Comparison of ENCODE assay signal across 8 cellular contexts in genomic region chr12:49537709-49538601, GRCh38. TPM values are rescaled to one million over a fixed set of nuclear protein-coding genes. Genes with fewer than 3 reads are reported as not detected.
DNase-seq lines count a peak whose midpoint lies in the region; ATAC-seq and TF ChIP-seq lines count a peak whose summit lies in the region.

No MANE protein-coding gene starts in this region.

- peaks cover 22% of the 10 kb centered on the region for H4K20me1 ChIP-seq in neural progenitor cell (ENCODE audit: low read depth)

- H3K27me3 Mint-ChIP-seq in CD14-positive monocyte (ENCODE audit: low read depth in 3 of 3) (peaks cover 37 to 66% (median 38%) of the 10 kb centered on the region in 3 donors), neural progenitor cell (ENCODE audit: insufficient read depth, low read depth) (peaks cover 58% of the 10 kb centered on the region)
- peaks cover 44% of the 10 kb centered on the region for H3K27me3 Mint-ChIP-seq in activated CD4-positive, alpha-beta T cell treated with anti-CD3 and anti-CD28 coated beads, Interleukin-2, amount 10 ng/mL, durations not matched to agents 7 days and 5 days

- peak overlapping the region; percentile 89 for H3K4me2 ChIP-seq in neural progenitor cell

- CTCF ChIA-PET in activated CD4-positive, alpha-beta T cell treated with anti-CD3 and anti-CD28 coated beads, Interleukin-2, amount 10 ng/mL, durations not matched to agents 7 days and 5 days (lab: Charles Lee) = interaction anchor here (0.6 to 1.2 kb wide), 7 partner anchors 11 to 666 kb away, joined by 3 read pairs; no protein-coding TSS in a partner anchor

- H3K4me3 Mint-ChIP-seq in CD14-positive monocyte (peak overlapping the region; percentile 82 to 93), neural progenitor cell (peak overlapping the region; percentile 82)
- H3K4me3 Mint-ChIP-seq in activated CD4-positive, alpha-beta T cell treated with anti-CD3 and anti-CD28 coated beads, Interleukin-2, amount 10 ng/mL, durations not matched to agents 7 days and 5 days = peak overlapping the region; percentile 69

- H3K36me3 ChIP-seq in HUES6 (ENCODE audit: control insufficient read depth, insufficient read depth, low read length) (no peaks in the 10 kb centered on the region), esophagus (ENCODE audit: control insufficient read depth in 2 of 2, insufficient read depth in 2 of 2, low read length in 1 of 2) (no peaks in the 10 kb centered on the region), neural progenitor cell (no peaks in the 10 kb centered on the region)

- no peaks in the 10 kb centered on the region for H3K9me3 ChIP-seq in HUES6 (ENCODE audit: control insufficient read depth, insufficient read depth, low read depth, low read length)
- H3K9me3 ChIP-seq in esophagus (ENCODE audit: control insufficient read depth in 2 of 2, insufficient read depth in 1 of 2, low read depth in 1 of 2, low read length in 1 of 2) = no peaks in the 10 kb centered on the region
- H3K9me3 ChIP-seq in neural progenitor cell (ENCODE audit: low read depth) = no peaks in the 10 kb centered on the region

- peaks cover 11 to 15% of the 10 kb centered on the region in 2 donors for H3K36me3 Mint-ChIP-seq in CD14-positive monocyte
- no peaks in the 10 kb centered on the region for H3K36me3 Mint-ChIP-seq in activated CD4-positive, alpha-beta T cell treated with anti-CD3 and anti-CD28 coated beads, Interleukin-2, amount 10 ng/mL, durations not matched to agents 7 days and 5 days (ENCODE audit: low read depth)
- H3K36me3 Mint-ChIP-seq in neural progenitor cell = no peaks in the 10 kb centered on the region

- intact Hi-C loops in CD14-positive monocyte (cut with micrococcal nuclease) = no loop called here

- H3F3A ChIP-seq in neural progenitor cell (ENCODE audit: low read depth) = peaks cover 32% of the 10 kb centered on the region

- peaks cover 47% of the 10 kb centered on the region for H3K4me1 Mint-ChIP-seq in CD14-positive monocyte
- peaks cover 35% of the 10 kb centered on the region for H3K4me1 Mint-ChIP-seq in activated CD4-positive, alpha-beta T cell treated with anti-CD3 and anti-CD28 coated beads, Interleukin-2, amount 10 ng/mL, durations not matched to agents 7 days and 5 days
- H3K4me1 Mint-ChIP-seq in neural progenitor cell = peaks cover 23% of the 10 kb centered on the region

- no peak overlapping the region for H3K9ac ChIP-seq in HUES6 (ENCODE audit: low read length)
- H3K9ac ChIP-seq in neural progenitor cell = no peak overlapping the region

- peaks cover 0 to 6% (median 2%) of the 10 kb centered on the region in 7 donors for H3K9me3 Mint-ChIP-seq in CD14-positive monocyte
- H3K9me3 Mint-ChIP-seq in activated CD4-positive, alpha-beta T cell treated with anti-CD3 and anti-CD28 coated beads, Interleukin-2, amount 10 ng/mL, durations not matched to agents 7 days and 5 days = no peaks in the 10 kb centered on the region
- H3K9me3 Mint-ChIP-seq in neural progenitor cell = no peaks in the 10 kb centered on the region

- 0 to 1% methylated on average over 62 to 73 of the region's 73 CpGs for WGBS in esophagus, 2 donors

- no peak overlapping the region for H3K27ac ChIP-seq in HUES6 (ENCODE audit: low read depth, low read length)
- H3K27ac ChIP-seq in esophagus (ENCODE audit: low read depth in 2 of 2, low read length in 1 of 2) = no peak overlapping the region
- no peak overlapping the region for H3K27ac ChIP-seq in neural progenitor cell

- POLR2A ChIA-PET in activated CD4-positive, alpha-beta T cell treated with anti-CD3 and anti-CD28 coated beads, Interleukin-2, amount 10 ng/mL, durations not matched to agents 7 days and 5 days (lab: Charles Lee) = interaction anchor here (0.6 kb wide), 1 partner anchor 84 kb away, joined by 5 read pairs; no protein-coding TSS in a partner anchor

- ATAC-seq in GM18873 (IDR thresholded peaks at IDR 0.05; ENCODE audit: low FRiP score, unreplicated experiment) = no peak

- peak; percentile 12 for TF ChIP-seq CTCF in CD14-positive monocyte (IDR thresholded peaks at IDR 0.05)
- TF ChIP-seq CTCF in neural progenitor cell (IDR thresholded peaks at IDR 0.05) = peak; percentile 28

- H2AFZ ChIP-seq in neural progenitor cell (replicated peaks) = peak overlapping the region; percentile 70

- H3K27me3 ChIP-seq in HUES6 (ENCODE audit: control insufficient read depth, insufficient read depth, low read length) (peaks cover 85% of the 10 kb centered on the region), esophagus (ENCODE audit: control insufficient read depth in 1 of 2, insufficient read depth in 2 of 2, low read length in 2 of 2) (peaks cover 0 to 5% of the 10 kb centered on the region in 2 donors), neural progenitor cell (peaks cover 87% of the 10 kb centered on the region)

- H3K27ac Mint-ChIP-seq in CD14-positive monocyte = peak overlapping the region in 5 of 7 donors; percentile 69 to 92 (median 73)
- no peak overlapping the region for H3K27ac Mint-ChIP-seq in activated CD4-positive, alpha-beta T cell treated with anti-CD3 and anti-CD28 coated beads, Interleukin-2, amount 10 ng/mL, durations not matched to agents 7 days and 5 days
- H3K27ac Mint-ChIP-seq in neural progenitor cell = no peak overlapping the region

- DNase-seq in CD14-positive monocyte (ENCODE audit: low spot score) (no peak), neural progenitor cell (ENCODE audit: low spot score) (peak; percentile 76), KG1 (lab: John Stamatoyannopoulos, UW) (no peak), dedifferentiated amniotic fluid mesenchymal stem cell (ENCODE audit: extremely low spot score) (no peak)
- DNase-seq in activated CD4-positive, alpha-beta T cell treated with anti-CD3 and anti-CD28 coated beads, Interleukin-2, amount 10 ng/mL, durations not matched to agents 7 days and 5 days = no peak

- H3K4me3 ChIP-seq in HUES6 (ENCODE audit: low read depth, low read length) (peak overlapping the region; percentile 51), esophagus (ENCODE audit: low read depth in 1 of 2, low read length in 2 of 2) (peak overlapping the region; percentile 13 to 48), neural progenitor cell (peak overlapping the region; percentile 49)

- H3K4me1 ChIP-seq in HUES6 (ENCODE audit: control insufficient read depth, insufficient read depth, low read length) (peaks cover 17% of the 10 kb centered on the region; the same call in 1 of the 2 replicates), esophagus (ENCODE audit: control insufficient read depth in 2 of 2, insufficient read depth in 2 of 2, low read length in 1 of 2) (peaks cover 3 to 9% of the 10 kb centered on the region in 2 donors), neural progenitor cell (peaks cover 6% of the 10 kb centered on the region)

- H3K79me2 ChIP-seq in neural progenitor cell (ENCODE audit: low read depth) = no peaks in the 10 kb centered on the region

RNA-seq across cellular contexts. Expression of gene KCNH3, which starts 0.9 kb away (rescaled TPM):
- 1 to 10 TPM; 1.3 to 3.3 TPM for polyA plus RNA-seq in CD14-positive monocyte
- total RNA-seq in activated CD4-positive, alpha-beta T cell treated with anti-CD3 and anti-CD28 coated beads, Interleukin-2, amount 10 ng/mL, durations not matched to agents 7 days and 5 days = 1 to 10 TPM; 1.9 to 2.3 TPM
- polyA plus RNA-seq in esophagus = under 1 TPM; 0.07 to 0.24 TPM
- total RNA-seq in neural progenitor cell (ENCODE audit: low replicate concordance) = 0.19 TPM in 1 of 2 replicates, not detected in the other

RNA-seq across cellular contexts. Expression of gene MCRS1, which starts 30.0 kb away (rescaled TPM):
- polyA plus RNA-seq in CD14-positive monocyte (10 to 100 TPM; 50.3 to 52.3 TPM), esophagus (10 to 100 TPM; 40.0 to 45.0 TPM)
- 10 to 100 TPM; 85.3 to 89.2 TPM for total RNA-seq in activated CD4-positive, alpha-beta T cell treated with anti-CD3 and anti-CD28 coated beads, Interleukin-2, amount 10 ng/mL, durations not matched to agents 7 days and 5 days
- 62.4 and 91.5 TPM in 2 replicates for total RNA-seq in neural progenitor cell (ENCODE audit: low replicate concordance)

Comparison
In these comparisons a context has a peak if more than half of its experiments do, and no peak if none do; other contexts are left out.
1. H3K27ac Mint-ChIP-seq: peak in CD14-positive monocyte (5 of 7); none in activated CD4-positive, alpha-beta T cell treated with anti-CD3 and anti-CD28 coated beads, Interleukin-2, amount 10 ng/mL, durations not matched to agents 7 days and 5 days (single experiment) and neural progenitor cell (single experiment).
2. Peak in every context shown above with its lines, with median percentiles within 50 percentile points of each other: H3K4me3 Mint-ChIP-seq and H3K4me3 ChIP-seq.